In the genomic region with DNA sequence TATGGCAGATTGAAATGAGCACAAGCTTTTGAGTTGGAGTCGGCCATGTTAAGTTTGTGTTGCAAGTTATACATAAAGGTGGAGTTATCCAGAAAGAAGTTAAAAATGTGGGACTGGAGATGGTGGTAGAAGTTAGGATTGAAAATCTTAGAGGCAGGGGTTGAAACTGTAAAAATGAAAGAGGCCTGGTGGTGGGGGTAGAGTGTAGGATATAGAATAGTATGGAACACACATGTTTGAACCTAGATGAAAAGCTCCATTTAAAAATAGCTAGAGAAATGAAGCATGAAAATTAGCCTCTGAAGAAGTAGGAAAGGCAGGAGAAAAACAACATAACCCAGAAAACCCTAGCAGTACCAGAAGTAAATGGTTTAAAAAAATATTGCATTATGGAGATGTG, we compare ENCODE assay signal across 11 cellular contexts.
DNase-seq lines count a peak whose midpoint lies in the region; ATAC-seq and TF ChIP-seq lines count a peak whose summit lies in the region.
"Had no signal": no experiment of that assay in that cellular context is flagged by ENCODE, and none has a peak within 500 bp of the region (broad histone marks: within the 10 kb centered on the region; RNA-seq: fewer than 3 reads in every experiment).

No MANE protein-coding gene starts in this region.

- peak; percentile 24 for TF ChIP-seq CTCF in GM12864 (IDR thresholded peaks at IDR 0.05; ENCODE audit: low read depth, low read length, missing control alignments)
- peak; percentile 39 for TF ChIP-seq CTCF in brain microvascular endothelial cell (IDR thresholded peaks at IDR 0.05; ENCODE audit: low read depth, low read length, missing control alignments)

- H3K36me3 ChIP-seq in brain microvascular endothelial cell (replicated peaks) (no peaks in the 10 kb centered on the region), neuronal stem cell (replicated peaks in 1 of 2; ENCODE audit: control insufficient read depth in 2 of 2, insufficient read depth in 2 of 2, low read length in 2 of 2) (no peaks in the 10 kb centered on the region)
- H3K36me3 ChIP-seq: SJSA1 had no signal

- no peak overlapping the region for H3K23ac ChIP-seq in neuronal stem cell (ENCODE audit: low read depth, low read length, poor library complexity)

- H2AFZ ChIP-seq in neuronal stem cell (ENCODE audit: low read length), result no peak overlapping the region

- H4K8ac ChIP-seq in neuronal stem cell (ENCODE audit: low read depth, low read length), result no peak overlapping the region

- H2AK5ac ChIP-seq in neuronal stem cell (ENCODE audit: low read depth, low read length), result no peak overlapping the region

- H3K27ac ChIP-seq in brain microvascular endothelial cell (no peak overlapping the region), neuronal stem cell (replicated peaks; ENCODE audit: low read length) (no peak overlapping the region)
- H3K27ac ChIP-seq: SJSA1 had no signal

- no peak overlapping the region for H3K18ac ChIP-seq in neuronal stem cell (ENCODE audit: low read length)

- in situ Hi-C loops in brain microvascular endothelial cell (cut with HindIII; ENCODE audit: low pct_ligation_motif_present, low sequenced_read_pairs), result no loop called here

- H3K79me1 ChIP-seq in neuronal stem cell (ENCODE audit: low read depth, low read length), result no peaks in the 10 kb centered on the region

- no peak overlapping the region for H3K14ac ChIP-seq in neuronal stem cell (ENCODE audit: low read length)

- H2BK15ac ChIP-seq in neuronal stem cell (ENCODE audit: low read length), result no peak overlapping the region

- no CpG with 5 or more reads among the region's 1 CpG for WGBS in neuronal stem cell (ENCODE audit: extremely low coverage in 2 of 2, insufficient read length in 2 of 2, insufficient replicate concordance in 1 of 2), 2 donors

- no peak overlapping the region for H4K91ac ChIP-seq in neuronal stem cell (ENCODE audit: low read depth, low read length, poor library complexity)

- no peak overlapping the region for H2BK120ac ChIP-seq in neuronal stem cell (ENCODE audit: low read depth, low read length)

- H3K4ac ChIP-seq in neuronal stem cell (ENCODE audit: low read length), result no peak overlapping the region

- no peak overlapping the region for H2BK12ac ChIP-seq in neuronal stem cell (ENCODE audit: low read length)

- H3K27me3 ChIP-seq in brain microvascular endothelial cell (replicated peaks) (no peaks in the 10 kb centered on the region), neuronal stem cell (ENCODE audit: control insufficient read depth in 3 of 3, insufficient read depth in 3 of 3, low read depth in 1 of 3, low read length in 3 of 3) (no peaks in the 10 kb centered on the region)
- H3K27me3 ChIP-seq: SJSA1 had no signal

- no peak overlapping the region for H3K9ac ChIP-seq in neuronal stem cell (ENCODE audit: low read depth, low read length, poor library complexity)

- no peak overlapping the region for H3K4me2 ChIP-seq in neuronal stem cell (ENCODE audit: insufficient read depth, low read length, poor library complexity, severe bottlenecking)

- H3K4me3 ChIP-seq in GM12864 (ENCODE audit: low read depth, low read length) (no peak overlapping the region), brain microvascular endothelial cell (ENCODE audit: low read depth, low read length) (no peak overlapping the region), neuronal stem cell (ENCODE audit: low read length in 2 of 2) (no peak overlapping the region)
- H3K4me3 ChIP-seq: SJSA1 had no signal

- H3K9me3 ChIP-seq in neuronal stem cell (replicated peaks in 1 of 2; ENCODE audit: control insufficient read depth in 2 of 2, insufficient read depth in 1 of 2, low read depth in 1 of 2, low read length in 2 of 2), result no peaks in the 10 kb centered on the region
- H3K9me3 ChIP-seq: SJSA1 had no signal

- ATAC-seq in GM21390 (IDR thresholded peaks at IDR 0.05; ENCODE audit: unreplicated experiment), result no peak

- no peak for DNase-seq in GM12864 (ENCODE audit: low read depth)
- peak; percentile 5 for DNase-seq in LoVo (ENCODE audit: low spot score)
- peak; percentile 52 for DNase-seq in brain microvascular endothelial cell
- peak; percentile 2 for DNase-seq in neuronal stem cell (ENCODE audit: low spot score)
- DNase-seq in GOT3 (lab: John Stamatoyannopoulos, UW), result no peak
- DNase-seq in NOMO-1 (lab: John Stamatoyannopoulos, UW; ENCODE audit: unreplicated experiment in 2 of 2), result no peak
- DNase-seq: activated naive CD4-positive, alpha-beta T cell treated with anti-CD3 and anti-CD28 coated beads, Interleukin-2, amount 50 U/mL, for 16 hours; hippocampal formation; stimulated activated CD4-positive, alpha-beta T cell treated with anti-CD3 and anti-CD28 coated beads, Interleukin-2, amount 100 ng/mL, for 24 hours had no signal

- H3K4me1 ChIP-seq in neuronal stem cell (ENCODE audit: control insufficient read depth in 2 of 2, insufficient read depth in 1 of 2, low read depth in 1 of 2, low read length in 2 of 2), result no peaks in the 10 kb centered on the region

- H2BK5ac ChIP-seq in neuronal stem cell (ENCODE audit: low read length), result no peak overlapping the region

Comparison
In these comparisons a context has a peak if more than half of its experiments do, and no peak if none do; other contexts are left out.
1. DNase-seq: peak in LoVo (single experiment), brain microvascular endothelial cell (single experiment) and neuronal stem cell (single experiment); none in GM12864 (single experiment), GOT3 (single experiment) and NOMO-1 (0 of 2).